ENCODE assay signal across 17 cellular contexts in genomic region chr13:59746291-59746962, GRCh38.
DNase-seq lines count a peak whose midpoint lies in the region; ATAC-seq, FAIRE-seq and TF ChIP-seq lines count a peak whose summit lies in the region.
"Had no signal": no experiment of that assay in that cellular context is flagged by ENCODE, and none has a peak within 500 bp of the region (broad histone marks: within the 10 kb centered on the region; RNA-seq: fewer than 3 reads in every experiment).

No MANE protein-coding gene starts in this region.

- H4K20me1 ChIP-seq in GM23248 (ENCODE audit: insufficient read depth), result no peaks in the 10 kb centered on the region

- WGBS in GM23248 (ENCODE audit: low coverage in 1 of 2, low lambda C conversion rate in 2 of 2, missing lambda C conversion rate in 2 of 2), 2 experiments, result 70% methylated on average over 5 of the region's 5 CpGs
- WGBS in right cardiac atrium, result 87% methylated on average over 5 of the region's 5 CpGs

- in situ Hi-C loops in GM23248 (cut with MboI), result no loop called here

- 0 out of 2 replicates have a peak overlapping the region, but pooled peaks have one; percentile 23 for H3K9ac ChIP-seq in GM23248

- H3K4me2 ChIP-seq in GM23248 (ENCODE audit: unreplicated experiment), result peak overlapping the region; percentile 76

- no peaks in the 10 kb centered on the region for H3K9me2 ChIP-seq in GM23248 (ENCODE audit: insufficient read depth)

- intact Hi-C loops in right cardiac atrium (cut with DNase I), result no loop called here

- H3K27ac ChIP-seq in GM23248 (peak overlapping the region; percentile 55), right cardiac atrium (ENCODE audit: low read length) (no peak overlapping the region)

- no peak for TF ChIP-seq CTCF in AG09309 (IDR thresholded peaks at IDR 0.05; ENCODE audit: control insufficient read depth, insufficient read depth, low read depth, low read length, missing control alignments)

- FAIRE-seq in frontal cortex (lab: Jason Lieb, UNC), result no peak

- H3K79me2 ChIP-seq in GM23248 (ENCODE audit: insufficient read depth), result no peaks in the 10 kb centered on the region

- peak; percentile 43 for DNase-seq in AG09309 (ENCODE audit: low read depth)
- peak; percentile 87 for DNase-seq in GM23248
- DNase-seq in amniotic stem cell (lab: John Stamatoyannopoulos, UW), result peak; percentile 7
- peak; percentile 31 for DNase-seq in glomerular visceral epithelial cell (ENCODE audit: extremely low spot score)
- DNase-seq in mucosa of gallbladder (ENCODE audit: low spot score), result no peak
- DNase-seq in frontal cortex (ENCODE audit: low spot score in 2 of 2), result no peak
- no peak for DNase-seq in right cardiac atrium
- no peak for DNase-seq in pons (ENCODE audit: low spot score)
- DNase-seq: amygdala; C1 segment of cervical spinal cord; left colon; NCI-H2081; retina; stimulated activated CD4-positive, alpha-beta T cell treated with anti-CD3 and anti-CD28 coated beads, Interleukin-4, amount 100 ng/mL, for 1 hour had no signal

- no peaks in the 10 kb centered on the region for H3K36me3 ChIP-seq in GM23248 (ENCODE audit: low read depth)
- H3K36me3 ChIP-seq: HAP-1 had no signal

- peaks cover 45% of the 10 kb centered on the region for H3K4me1 ChIP-seq in GM23248 (ENCODE audit: insufficient read depth)
- no peaks in the 10 kb centered on the region for H3K4me1 ChIP-seq in right cardiac atrium (ENCODE audit: control insufficient read depth, insufficient read depth, low read length)

- ATAC-seq in right cardiac atrium, result no peak
- ATAC-seq: left colon; stimulated activated memory B cell treated with anti-CD40 and anti-IgM and Interleukin-4, amounts not matched to agents 10 μg/mL and 1 μg/mL and 100 μg/mL, for 72 hours; WTC11 had no signal

- H3K9me3 ChIP-seq in GM23248 (ENCODE audit: low read depth), result no peaks in the 10 kb centered on the region
- no peaks in the 10 kb centered on the region for H3K9me3 ChIP-seq in right cardiac atrium (ENCODE audit: control insufficient read depth, low read length)
- H3K9me3 ChIP-seq: HAP-1 had no signal

- H3K4me3 ChIP-seq in AG09309 (ENCODE audit: control insufficient read depth, low read depth, low read length) (no peak overlapping the region), GM23248 (no peak overlapping the region), right cardiac atrium (ENCODE audit: low read length) (no peak overlapping the region)
- H3K4me3 ChIP-seq: HAP-1 had no signal

- H3F3A ChIP-seq in GM23248 (ENCODE audit: insufficient read depth), result peaks cover 29% of the 10 kb centered on the region

- no peaks in the 10 kb centered on the region for H3K27me3 ChIP-seq in GM23248 (replicated peaks; ENCODE audit: insufficient read depth)
- no peaks in the 10 kb centered on the region for H3K27me3 ChIP-seq in right cardiac atrium (ENCODE audit: control insufficient read depth, insufficient read depth)

- no peak overlapping the region for H2AFZ ChIP-seq in GM23248

Comparison
In these comparisons a context has a peak if more than half of its experiments do, and no peak if none do; other contexts are left out.
1. DNase-seq: peak in AG09309 (single experiment), GM23248 (single experiment), amniotic stem cell (single experiment) and glomerular visceral epithelial cell (single experiment); none in mucosa of gallbladder (single experiment), frontal cortex (0 of 2), right cardiac atrium (0 of 3) and pons (single experiment).